In the genomic region with DNA sequence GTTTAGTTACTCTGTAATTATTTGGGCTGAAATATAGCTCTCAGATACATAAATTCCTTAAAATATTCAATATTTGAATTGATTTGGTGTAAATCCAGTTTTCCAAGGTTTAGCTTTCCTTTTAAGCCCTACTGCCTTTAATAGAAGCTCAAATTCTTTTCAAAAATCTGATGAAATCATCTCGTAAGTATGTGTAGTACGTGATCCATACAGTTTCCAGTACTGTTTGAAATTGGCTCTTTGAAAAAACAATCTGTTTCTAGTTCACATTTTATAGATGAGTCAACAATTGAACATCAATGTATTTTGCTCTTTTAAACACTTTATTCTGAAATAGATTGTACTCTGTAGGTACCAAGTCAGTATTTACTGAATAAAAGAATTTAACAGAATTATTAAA, we compare ENCODE assay signal across 27 cellular contexts.
DNase-seq lines count a peak whose midpoint lies in the region; ATAC-seq, FAIRE-seq and TF ChIP-seq lines count a peak whose summit lies in the region.
"Had no signal": no experiment of that assay in that cellular context is flagged by ENCODE, and none has a peak within 500 bp of the region (broad histone marks: within the 10 kb centered on the region; RNA-seq: fewer than 3 reads in every experiment).

No MANE protein-coding gene starts in this region.

- H3K4me1 ChIP-seq in A549, result no peaks in the 10 kb centered on the region
- H3K4me1 ChIP-seq in foreskin keratinocyte, result peaks cover 14% of the 10 kb centered on the region
- H3K4me1 ChIP-seq: testis had no signal

- peak overlapping the region; percentile 49 for H3K4me3 Mint-ChIP-seq in HFFc6
- H3K4me3 Mint-ChIP-seq: CD4-positive, CD25-positive, alpha-beta regulatory T cell; natural killer cell treated with Interleukin-12 subunit alpha and Interleukin-12 subunit beta and Interleukin-15 and Interleukin-18, amount 100 ng/mL, for 72 hours had no signal

- H3K36me3 ChIP-seq in brain microvascular endothelial cell (replicated peaks), result no peaks in the 10 kb centered on the region

- 0 out of 3 replicates have a peak, but pooled peaks cover 3% of the 10 kb centered on the region for H3K9me3 ChIP-seq in A549
- H3K9me3 ChIP-seq: testis had no signal

- H3K4me3 ChIP-seq in A549 (no peak overlapping the region), brain microvascular endothelial cell (ENCODE audit: low read depth, low read length) (no peak overlapping the region)
- H3K4me3 ChIP-seq: testis had no signal

- 88% methylated on average over 2 of the region's 2 CpGs for WGBS in A549 (ENCODE audit: missing lambda C conversion rate)

- in situ Hi-C loops in brain microvascular endothelial cell (cut with HindIII; ENCODE audit: low pct_ligation_motif_present, low sequenced_read_pairs), result no loop called here

- H3K4me2 ChIP-seq in A549, result no peak overlapping the region

- TF ChIP-seq CTCF in A549 (IDR thresholded peaks at IDR 0.05) (no peak), HFFc6 (IDR thresholded peaks at IDR 0.05) (no peak), brain microvascular endothelial cell (IDR thresholded peaks at IDR 0.05; ENCODE audit: low read depth, low read length, missing control alignments) (no peak), foreskin keratinocyte (conservative IDR thresholded peaks at IDR 0.05) (no peak)

- FAIRE-seq in A549 (lab: Jason Lieb, UNC), result peak; percentile 96
- FAIRE-seq: GM18507, H1 had no signal

- POLR2A ChIA-PET in A549 (lab: Yijun Ruan, JAX), result no interaction called here

- no peaks in the 10 kb centered on the region; the same call in 1 of the 2 replicates for H3K27me3 Mint-ChIP-seq in HFFc6 (ENCODE audit: insufficient read depth)
- H3K27me3 Mint-ChIP-seq: progenitor cell of endocrine pancreas had no signal

- ATAC-seq in A549 (no peak), foreskin keratinocyte (no peak), GM21423 (IDR thresholded peaks at IDR 0.05; ENCODE audit: unreplicated experiment) (no peak), HG03571 (IDR thresholded peaks at IDR 0.05; ENCODE audit: unreplicated experiment) (no peak)
- ATAC-seq: natural killer cell treated with Interleukin-12 subunit alpha and Interleukin-12 subunit beta and Interleukin-15 and Interleukin-18, amount 100 ng/mL, for 72 hours had no signal

- no peak for DNase-seq in A549 (ENCODE audit: low read depth in 1 of 2, low spot score in 1 of 2)
- DNase-seq in HFFc6, result peak; percentile 63
- DNase-seq in brain microvascular endothelial cell, result no peak
- peak; percentile 14 to 56 for DNase-seq in foreskin keratinocyte
- DNase-seq in activated CD8-positive, alpha-beta memory T cell treated with anti-CD3 and anti-CD28 coated beads, Interleukin-2, amount 50 U/mL, for 48 hours, result no peak
- no peak for DNase-seq in AML-193 (lab: John Stamatoyannopoulos, UW)
- DNase-seq: activated CD4-positive, alpha-beta T cell treated with anti-CD3 and anti-CD28 coated beads, Interleukin-2, amount 50 U/mL, for 4 hours; activated naive CD4-positive, alpha-beta T cell; anterior cingulate cortex; CD4-positive, CD25-positive, alpha-beta regulatory T cell; cortex of kidney; erythroblast; hippocampal formation; kidney glomerular epithelial cell; mesendoderm; MV-4-11; NCI-H187; SW 1271; testis had no signal

- H3K36me3 Mint-ChIP-seq in HFFc6 (ENCODE audit: low read depth), result peaks cover 6% of the 10 kb centered on the region; the same call in 1 of the 2 replicates
- H3K36me3 Mint-ChIP-seq: CD4-positive, CD25-positive, alpha-beta regulatory T cell; natural killer cell treated with Interleukin-12 subunit alpha and Interleukin-12 subunit beta and Interleukin-15 and Interleukin-18, amount 100 ng/mL, for 72 hours had no signal

- peaks cover 43% of the 10 kb centered on the region for H3K4me1 Mint-ChIP-seq in HFFc6 (ENCODE audit: low read depth)
- H3K4me1 Mint-ChIP-seq: CD4-positive, CD25-positive, alpha-beta regulatory T cell had no signal

- H3K27ac Mint-ChIP-seq in HFFc6, result peak overlapping the region; percentile 90
- H3K27ac Mint-ChIP-seq: CD4-positive, CD25-positive, alpha-beta regulatory T cell; natural killer cell treated with Interleukin-12 subunit alpha and Interleukin-12 subunit beta and Interleukin-15 and Interleukin-18, amount 100 ng/mL, for 72 hours; progenitor cell of endocrine pancreas had no signal

- TF ChIP-seq POLR2A in A549 (IDR thresholded peaks at IDR 0.05; ENCODE audit: low read length), result no peak

- TF ChIP-seq EP300 in A549 (IDR thresholded peaks at IDR 0.05), result no peak

- CTCF ChIA-PET in A549 (lab: Yijun Ruan, JAX), result interaction anchor here (0.6 kb wide), 1 partner anchor 824 kb away, joined by 3 read pairs; no protein-coding TSS in a partner anchor

- H3K27ac ChIP-seq in A549 (no peak overlapping the region), brain microvascular endothelial cell (peak overlapping the region; percentile 45), foreskin keratinocyte (no peak overlapping the region)
- H3K27ac ChIP-seq: 22Rv1, RWPE1, testis had no signal

- TF ChIP-seq RAD21 in A549 (conservative IDR thresholded peaks at IDR 0.05 in 1 of 2, IDR thresholded peaks at IDR 0.05 in 1 of 2), result no peak

- no peaks in the 10 kb centered on the region for H3K9me3 Mint-ChIP-seq in HFFc6
- H3K9me3 Mint-ChIP-seq: natural killer cell treated with Interleukin-12 subunit alpha and Interleukin-12 subunit beta and Interleukin-15 and Interleukin-18, amount 100 ng/mL, for 72 hours had no signal

- H3K27me3 ChIP-seq in brain microvascular endothelial cell (replicated peaks) (no peaks in the 10 kb centered on the region), foreskin keratinocyte (no peaks in the 10 kb centered on the region)
- H3K27me3 ChIP-seq: testis had no signal

TF ChIP-seq in A549, 52 proteins besides CTCF, POLR2A, EP300 and RAD21:
- TF ChIP-seq EHF (CRISPR knock-in tag; IDR thresholded peaks at IDR 0.05) (no peak), HDAC2 (IDR thresholded peaks at IDR 0.05) (no peak), NFE2L2 (conservative IDR thresholded peaks at IDR 0.05; ENCODE audit: low read length) (no peak)

Comparison
In these comparisons a context has a peak if more than half of its experiments do, and no peak if none do; other contexts are left out.
1. DNase-seq: peak in HFFc6 (single experiment) and foreskin keratinocyte (2 of 2); none in A549 (0 of 2), brain microvascular endothelial cell (single experiment), activated CD8-positive, alpha-beta memory T cell treated with anti-CD3 and anti-CD28 coated beads, Interleukin-2, amount 50 U/mL, for 48 hours (single experiment) and AML-193 (0 of 2).